8 cellular contexts compared by ENCODE assay signal in genomic region chr13:72565893-72566292, GRCh38.
A peak's percentile ranks its signal among the peaks of the same experiment; 100 is the strongest.
DNase-seq lines count a peak whose midpoint lies in the region; ATAC-seq, FAIRE-seq and TF ChIP-seq lines count a peak whose summit lies in the region.

No MANE protein-coding gene starts in this region.

- peak; percentile 78 for TF ChIP-seq CTCF in RWPE2 (IDR thresholded peaks at IDR 0.05; ENCODE audit: poor library complexity, severe bottlenecking)

- no peak overlapping the region for H3K27ac ChIP-seq in RWPE2 (ENCODE audit: poor library complexity, severe bottlenecking)

- ATAC-seq in RWPE2 (ENCODE audit: low read depth), result no peak
- no peak for ATAC-seq in HG03432 (IDR thresholded peaks at IDR 0.05; ENCODE audit: unreplicated experiment)
- no peak for ATAC-seq in HG03457 (IDR thresholded peaks at IDR 0.05; ENCODE audit: unreplicated experiment)

- H3K36me3 ChIP-seq in RWPE2 (ENCODE audit: low read depth), result no peaks in the 10 kb centered on the region

- H3K9me3 ChIP-seq in RWPE2 (ENCODE audit: severe bottlenecking), result no peaks in the 10 kb centered on the region

- DNase-seq in GM04503 (ENCODE audit: low read depth), result peak; percentile 0
- peak; percentile 5 for DNase-seq in HTR-8/SVneo (ENCODE audit: insufficient read length, low spot score)
- DNase-seq in RWPE2 (ENCODE audit: low spot score), result no peak
- peak; percentile 7 for DNase-seq in foreskin melanocyte
- DNase-seq in hepatic stellate cell (ENCODE audit: low spot score), result no peak
- no peak for DNase-seq in epidermal melanocyte (ENCODE audit: insufficient read length, low spot score)

- H3K4me1 ChIP-seq in RWPE2 (ENCODE audit: insufficient read depth, poor library complexity, severe bottlenecking), result no peaks in the 10 kb centered on the region

- H3K27me3 ChIP-seq in RWPE2 (ENCODE audit: insufficient read depth, poor library complexity, severe bottlenecking), result no peaks in the 10 kb centered on the region

- FAIRE-seq in HTR-8/SVneo (lab: Jason Lieb, UNC), result no peak

- no peak overlapping the region for H3K4me3 ChIP-seq in RWPE2 (ENCODE audit: severe bottlenecking)

Comparison
In these comparisons a context has a peak if more than half of its experiments do, and no peak if none do; other contexts are left out.
1. DNase-seq: peak in GM04503 (single experiment), HTR-8/SVneo (single experiment) and foreskin melanocyte (single experiment); none in RWPE2 (single experiment), hepatic stellate cell (single experiment) and epidermal melanocyte (single experiment).